ENCODE assay signal across 28 cellular contexts in the genomic region with DNA sequence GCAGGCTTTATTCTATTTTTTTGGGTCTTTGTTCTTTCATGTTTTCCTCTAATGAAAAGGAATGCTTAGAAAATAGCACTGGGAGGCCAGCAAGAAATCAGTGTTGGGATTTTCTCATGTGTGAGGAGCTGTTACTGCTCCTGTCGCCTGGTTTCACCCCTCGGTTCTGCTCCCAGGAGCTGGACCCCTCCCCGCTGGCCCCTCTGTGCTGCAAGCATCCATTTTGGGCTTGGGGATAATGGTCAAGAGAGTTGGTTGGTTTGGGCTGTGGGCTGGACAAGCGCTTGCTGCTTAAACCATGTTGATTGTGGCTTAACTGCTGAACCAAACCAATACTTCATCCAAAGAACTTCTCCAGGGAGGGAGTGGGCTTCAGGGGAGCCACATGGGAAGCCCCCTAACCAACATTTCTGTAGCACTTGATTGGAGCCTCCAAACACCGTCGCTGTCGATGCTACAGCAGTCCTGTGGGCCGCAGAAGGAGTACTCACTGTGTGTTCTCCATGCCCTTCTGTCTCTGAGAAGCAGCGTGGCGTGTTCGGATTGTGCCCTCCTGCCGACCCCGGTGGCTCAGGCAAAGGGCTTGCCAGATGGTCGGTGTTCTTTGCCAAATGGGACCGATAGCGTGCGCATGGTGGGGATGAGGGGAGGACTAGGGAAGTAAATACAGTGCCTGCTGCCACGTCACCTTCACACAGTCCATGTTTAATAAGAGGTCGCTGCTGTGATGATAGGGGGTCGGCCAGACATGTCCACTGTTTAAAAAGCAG. TPM values are rescaled to one million over a fixed set of nuclear protein-coding genes. Genes with fewer than 3 reads are reported as not detected.
A peak's percentile ranks its signal among the peaks of the same experiment; 100 is the strongest.
DNase-seq lines count a peak whose midpoint lies in the region; ATAC-seq and TF ChIP-seq lines count a peak whose summit lies in the region.
"Had no signal": no experiment of that assay in that cellular context is flagged by ENCODE, and none has a peak within 500 bp of the region (broad histone marks: within the 10 kb centered on the region; RNA-seq: fewer than 3 reads in every experiment).

No MANE protein-coding gene starts in this region.

- peaks cover 4% of the 10 kb centered on the region for H3K9me3 Mint-ChIP-seq in chondrocyte (ENCODE audit: low read depth)
- no peaks in the 10 kb centered on the region for H3K9me3 Mint-ChIP-seq in MCF 10A (ENCODE audit: unreplicated experiment)
- H3K9me3 Mint-ChIP-seq: activated naive CD4-positive, alpha-beta T cell treated with anti-CD3 and anti-CD28 coated beads for 36 hours; activated T-helper 1 cell treated with anti-CD3 and anti-CD28 coated beads, Interleukin-12 subunit alpha, Interleukin-12 subunit beta, Interleukin-2, Interleukin-4 antibody, amounts not matched to agents 30 ng/mL and 10 ng/mL and 1 ng/mL, durations not matched to agents 14 hours and 24 hours and 36 hours; stimulated activated effector memory CD8-positive, alpha-beta T cell treated with anti-CD3 and anti-CD28 coated beads, Interleukin-12 subunit alpha, Interleukin-12 subunit beta, amount 100 ng/mL, for 72 hours had no signal

- H3K27me3 ChIP-seq in body of pancreas, result no peaks in the 10 kb centered on the region

- in situ Hi-C loops in G401 (cut with HindIII; ENCODE audit: low sequenced_read_pairs), result no loop called here

- TF ChIP-seq CTCF in chondrocyte (IDR thresholded peaks at IDR 0.05) (no peak), body of pancreas (IDR thresholded peaks at IDR 0.05) (no peak), MCF 10A (IDR thresholded peaks at IDR 0.05; ENCODE audit: unreplicated experiment) (no peak)

- H3K4me1 Mint-ChIP-seq in chondrocyte (ENCODE audit: low read depth) (peaks cover 10% of the 10 kb centered on the region), MCF 10A (ENCODE audit: insufficient read depth, unreplicated experiment) (no peaks in the 10 kb centered on the region)
- H3K4me1 Mint-ChIP-seq: stimulated activated effector memory CD8-positive, alpha-beta T cell treated with anti-CD3 and anti-CD28 coated beads, Interleukin-12 subunit alpha, Interleukin-12 subunit beta, amount 100 ng/mL, for 72 hours had no signal

- H3K4me3 ChIP-seq in body of pancreas, result no peak overlapping the region
- H3K4me3 ChIP-seq: lower lobe of right lung had no signal

- no peaks in the 10 kb centered on the region for H3K36me3 ChIP-seq in body of pancreas (replicated peaks in 1 of 2; ENCODE audit: insufficient read depth in 1 of 2, low read depth in 2 of 2)
- H3K36me3 ChIP-seq: lower lobe of right lung had no signal

- no peaks in the 10 kb centered on the region for H3K9me3 ChIP-seq in body of pancreas
- H3K9me3 ChIP-seq: lower lobe of right lung had no signal

- BruUV-seq in MCF 10A (replicated peaks; lab: Mats Ljungman, UMichigan), result no TSS peak

- H3K4me1 ChIP-seq in body of pancreas, result peaks cover 32% of the 10 kb centered on the region

- no peaks in the 10 kb centered on the region for H3K27me3 Mint-ChIP-seq in chondrocyte (ENCODE audit: low read depth)
- no peaks in the 10 kb centered on the region for H3K27me3 Mint-ChIP-seq in MCF 10A (ENCODE audit: insufficient read depth, unreplicated experiment)

- POLR2A ChIA-PET in MCF 10A (lab: Yijun Ruan, JAX), result no interaction called here

- WGBS in body of pancreas, 2 donors, result 84 to 92% methylated on average over 16 to 20 of the region's 20 CpGs

- no peak overlapping the region for H3K27ac Mint-ChIP-seq in chondrocyte (ENCODE audit: unreplicated experiment)
- H3K27ac Mint-ChIP-seq in MCF 10A (ENCODE audit: low read depth, unreplicated experiment), result no peak overlapping the region
- H3K27ac Mint-ChIP-seq: activated naive CD4-positive, alpha-beta T cell treated with anti-CD3 and anti-CD28 coated beads for 36 hours; activated T-helper 1 cell treated with anti-CD3 and anti-CD28 coated beads, Interleukin-12 subunit alpha, Interleukin-12 subunit beta, Interleukin-2, Interleukin-4 antibody, amounts not matched to agents 30 ng/mL and 10 ng/mL and 1 ng/mL, durations not matched to agents 14 hours and 24 hours and 36 hours; naive thymus-derived CD4-positive, alpha-beta T cell; stimulated activated effector memory CD8-positive, alpha-beta T cell treated with anti-CD3 and anti-CD28 coated beads, Interleukin-12 subunit alpha, Interleukin-12 subunit beta, amount 100 ng/mL, for 72 hours had no signal

- ATAC-seq in body of pancreas, result no peak
- ATAC-seq: lower lobe of right lung; naive thymus-derived CD4-positive, alpha-beta T cell; Panc1; stimulated activated effector memory CD8-positive, alpha-beta T cell treated with anti-CD3 and anti-CD28 coated beads, Interleukin-12 subunit alpha, Interleukin-12 subunit beta, amount 100 ng/mL, for 72 hours had no signal

- intact Hi-C loops in body of pancreas (cut with DNase I) (no loop called here), MCF 10A (cut with micrococcal nuclease) (no loop called here)

- H3K4me3 Mint-ChIP-seq in chondrocyte (ENCODE audit: unreplicated experiment), result no peak overlapping the region
- no peak overlapping the region for H3K4me3 Mint-ChIP-seq in MCF 10A (ENCODE audit: unreplicated experiment)
- H3K4me3 Mint-ChIP-seq: activated naive CD4-positive, alpha-beta T cell treated with anti-CD3 and anti-CD28 coated beads for 36 hours; activated T-helper 1 cell treated with anti-CD3 and anti-CD28 coated beads, Interleukin-12 subunit alpha, Interleukin-12 subunit beta, Interleukin-2, Interleukin-4 antibody, amounts not matched to agents 30 ng/mL and 10 ng/mL and 1 ng/mL, durations not matched to agents 14 hours and 24 hours and 36 hours; naive thymus-derived CD4-positive, alpha-beta T cell; stimulated activated effector memory CD8-positive, alpha-beta T cell treated with anti-CD3 and anti-CD28 coated beads, Interleukin-12 subunit alpha, Interleukin-12 subunit beta, amount 100 ng/mL, for 72 hours had no signal

- no peak overlapping the region for H3K27ac ChIP-seq in body of pancreas
- H3K27ac ChIP-seq: KMS-11, lower lobe of right lung had no signal

- CTCF ChIA-PET in MCF 10A (lab: Yijun Ruan, JAX), result interaction anchor here (0.8 kb wide), 1 partner anchor 355 kb away, joined by 4 read pairs; no protein-coding TSS in a partner anchor

- no peak for TF ChIP-seq POLR2A in body of pancreas (IDR thresholded peaks at IDR 0.05)

- DNase-seq in G401 (ENCODE audit: low spot score) (peak; percentile 89), NCI-H446 (lab: John Stamatoyannopoulos, UW) (peak; percentile 42 to 79), chondrocyte (ENCODE audit: low spot score) (peak; percentile 50), retina (peak; percentile 50), NCI-H748 treated with DMSO at 0.1 percent for 48 hours (lab: John Stamatoyannopoulos, UW) (no peak), body of pancreas (no peak), MCF 10A (ENCODE audit: unreplicated experiment) (no peak), HUDEP-2 (lab: John Stamatoyannopoulos, UW; ENCODE audit: unreplicated experiment in 76 of 76) (no peak)
- DNase-seq: activated CD4-positive, alpha-beta T cell treated with anti-CD3 and anti-CD28 coated beads, Interleukin-2, amount 50 U/mL, for 48 hours; activated CD4-positive, CD25-positive, alpha-beta regulatory T cell treated with anti-CD3 and anti-CD28 coated beads, Interleukin-2, amount 50 U/mL, for 72 hours; activated CD8-positive, alpha-beta memory T cell treated with anti-CD3 and anti-CD28 coated beads, Interleukin-2, amount 50 U/mL, for 4 hours; activated naive CD4-positive, alpha-beta T cell treated with anti-CD3 and anti-CD28 coated beads for 36 hours; COR-L47; foreskin melanocyte; H7; kidney glomerular epithelial cell; lower lobe of right lung; midbrain; MM.1S; naive thymus-derived CD4-positive, alpha-beta T cell; NCI-H1417 treated with DMSO at 0.1 percent for 48 hours; occipital lobe; SHP77 treated with DMSO at 0.1 percent for 48 hours; trophoblast cell had no signal

- H3K36me3 Mint-ChIP-seq in chondrocyte (ENCODE audit: low read depth), result no peaks in the 10 kb centered on the region
- no peaks in the 10 kb centered on the region for H3K36me3 Mint-ChIP-seq in MCF 10A (ENCODE audit: insufficient read depth, unreplicated experiment)
- H3K36me3 Mint-ChIP-seq: naive thymus-derived CD4-positive, alpha-beta T cell; stimulated activated effector memory CD8-positive, alpha-beta T cell treated with anti-CD3 and anti-CD28 coated beads, Interleukin-12 subunit alpha, Interleukin-12 subunit beta, amount 100 ng/mL, for 72 hours had no signal

RNA-seq across cellular contexts. Expression of a gene that starts 40.0 kb away (rescaled TPM):
- total RNA-seq in G401 (2014; rRNA removed; shearing (Covaris generic)), result 4.9 and 14.4 TPM in 2 replicates
- total RNA-seq in chondrocyte (35.5 to 46.7 TPM (median 39.0 TPM) in 3 replicates), body of pancreas (10 to 100 TPM; 21.3 to 32.6 TPM), MCF 10A (2022) (41.3 and 42.4 TPM in 2 replicates)

Comparison
In these comparisons a context has a peak if more than half of its experiments do, and no peak if none do; other contexts are left out.
1. DNase-seq: peak in G401 (single experiment), NCI-H446 (2 of 2), chondrocyte (single experiment) and retina (single experiment); none in NCI-H748 treated with DMSO at 0.1 percent for 48 hours (single experiment), body of pancreas (0 of 4), MCF 10A (single experiment) and HUDEP-2 (0 of 76).